Comparison of ENCODE assay signal across 25 cellular contexts in the genomic region with DNA sequence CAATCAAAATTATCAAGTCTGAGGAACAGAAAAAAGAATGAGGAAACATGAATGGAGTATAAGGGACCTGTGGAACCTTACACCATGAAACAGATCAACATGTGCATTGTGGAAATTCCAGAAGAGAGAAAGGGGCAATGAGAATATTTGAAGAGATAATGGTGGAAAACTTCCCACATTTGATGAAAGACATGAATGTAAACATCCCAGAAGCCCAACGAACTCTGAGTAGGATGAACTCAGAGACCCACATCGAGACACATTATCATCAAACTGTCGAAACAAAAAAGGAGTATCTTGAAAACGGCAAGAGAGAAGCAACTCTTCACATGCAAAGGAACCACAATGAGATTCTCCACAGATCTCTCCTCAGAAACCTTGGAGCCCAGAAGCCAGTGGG.
"Had no signal": no experiment of that assay in that cellular context is flagged by ENCODE, and none has a peak within 500 bp of the region (broad histone marks: within the 10 kb centered on the region; RNA-seq: fewer than 3 reads in every experiment).

No MANE protein-coding gene starts in this region.

- H3K36me3 ChIP-seq: colonic mucosa, esophagus muscularis mucosa, esophagus squamous epithelium, gastrocnemius medialis, gastroesophageal sphincter, heart left ventricle, heart right ventricle had no signal

- H3K4me1 ChIP-seq: colonic mucosa, esophagus squamous epithelium, gastrocnemius medialis, gastroesophageal sphincter, heart left ventricle had no signal

- H3K27ac ChIP-seq: colonic mucosa, coronary artery, dorsolateral prefrontal cortex, epithelial cell of prostate, esophagus muscularis mucosa, esophagus squamous epithelium, foreskin keratinocyte, gastrocnemius medialis, gastroesophageal sphincter, heart left ventricle, heart right ventricle had no signal

- H3K9me3 Mint-ChIP-seq: effector memory CD8-positive, alpha-beta T cell; endodermal cell had no signal

- H3K4me1 Mint-ChIP-seq: endodermal cell had no signal

- H3K27ac Mint-ChIP-seq: dendritic cell treated with granulocyte-macrophage colony-stimulating factor and Interleukin-4, amounts not matched to agents 40 ng/mL and 50 ng/mL, for 4 days; effector memory CD8-positive, alpha-beta T cell; endodermal cell had no signal

- ATAC-seq: effector memory CD8-positive, alpha-beta T cell; esophagus mucosa; foreskin keratinocyte; gastrocnemius medialis; gastroesophageal sphincter; heart left ventricle; heart right ventricle had no signal

- H3K9me3 ChIP-seq: colonic mucosa, esophagus muscularis mucosa, esophagus squamous epithelium, gastrocnemius medialis, gastroesophageal sphincter had no signal

- H3K4me3 Mint-ChIP-seq: dendritic cell treated with granulocyte-macrophage colony-stimulating factor and Interleukin-4, amounts not matched to agents 40 ng/mL and 50 ng/mL, for 4 days; effector memory CD8-positive, alpha-beta T cell; endodermal cell had no signal

- H3K27me3 ChIP-seq: colonic mucosa, dorsolateral prefrontal cortex, esophagus muscularis mucosa, esophagus squamous epithelium, foreskin keratinocyte, gastrocnemius medialis, gastroesophageal sphincter, heart left ventricle, heart right ventricle had no signal

- H3K4me3 ChIP-seq: colonic mucosa, coronary artery, dorsolateral prefrontal cortex, esophagus muscularis mucosa, esophagus squamous epithelium, gastrocnemius medialis, gastroesophageal sphincter, heart left ventricle, heart right ventricle had no signal

- DNase-seq: colonic mucosa; cortex of kidney; dermis blood vessel endothelial cell; dorsolateral prefrontal cortex; effector CD4-positive, alpha-beta T cell; effector CD8-positive, alpha-beta T cell; effector memory CD4-positive, alpha-beta T cell; effector memory CD8-positive, alpha-beta T cell; endodermal cell; erythroblast; esophagus squamous epithelium; foreskin fibroblast; foreskin keratinocyte; foreskin melanocyte; gastrocnemius medialis; glutamatergic neuron; head of caudate nucleus; heart left ventricle; heart right ventricle had no signal

- H3K27me3 Mint-ChIP-seq: dendritic cell treated with granulocyte-macrophage colony-stimulating factor and Interleukin-4, amounts not matched to agents 40 ng/mL and 50 ng/mL, for 4 days; effector memory CD8-positive, alpha-beta T cell had no signal
